In genomic region chr12:96048392-96048969, GRCh38 we compare ENCODE assay signal across 1 cellular context.
TF ChIP-seq lines count a peak whose summit lies in the region.

No MANE protein-coding gene starts in this region.

TF ChIP-seq in GM23338, 12 proteins besides CTCF, POLR2A, EP300 and RAD21:
- TF ChIP-seq JUNB (IDR thresholded peaks at IDR 0.05; ENCODE audit: unreplicated experiment) (no peak), ZNF114 (CRISPR knock-in tag; IDR thresholded peaks at IDR 0.05) (no peak), NANOG (IDR thresholded peaks at IDR 0.05; ENCODE audit: borderline replicate concordance) (no peak), STAT1 (IDR thresholded peaks at IDR 0.05; ENCODE audit: unreplicated experiment) (no peak), EZH2phosphoT487 (IDR thresholded peaks at IDR 0.05; ENCODE audit: unreplicated experiment) (no peak), POLR2AphosphoS5 (IDR thresholded peaks at IDR 0.05; ENCODE audit: low read depth) (no peak)
- TF ChIP-seq, protein P1, sequence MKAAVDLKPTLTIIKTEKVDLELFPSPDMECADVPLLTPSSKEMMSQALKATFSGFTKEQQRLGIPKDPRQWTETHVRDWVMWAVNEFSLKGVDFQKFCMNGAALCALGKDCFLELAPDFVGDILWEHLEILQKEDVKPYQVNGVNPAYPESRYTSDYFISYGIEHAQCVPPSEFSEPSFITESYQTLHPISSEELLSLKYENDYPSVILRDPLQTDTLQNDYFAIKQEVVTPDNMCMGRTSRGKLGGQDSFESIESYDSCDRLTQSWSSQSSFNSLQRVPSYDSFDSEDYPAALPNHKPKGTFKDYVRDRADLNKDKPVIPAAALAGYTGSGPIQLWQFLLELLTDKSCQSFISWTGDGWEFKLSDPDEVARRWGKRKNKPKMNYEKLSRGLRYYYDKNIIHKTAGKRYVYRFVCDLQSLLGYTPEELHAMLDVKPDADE (IDR thresholded peaks at IDR 0.05): no peak
- TF ChIP-seq, protein P2, sequence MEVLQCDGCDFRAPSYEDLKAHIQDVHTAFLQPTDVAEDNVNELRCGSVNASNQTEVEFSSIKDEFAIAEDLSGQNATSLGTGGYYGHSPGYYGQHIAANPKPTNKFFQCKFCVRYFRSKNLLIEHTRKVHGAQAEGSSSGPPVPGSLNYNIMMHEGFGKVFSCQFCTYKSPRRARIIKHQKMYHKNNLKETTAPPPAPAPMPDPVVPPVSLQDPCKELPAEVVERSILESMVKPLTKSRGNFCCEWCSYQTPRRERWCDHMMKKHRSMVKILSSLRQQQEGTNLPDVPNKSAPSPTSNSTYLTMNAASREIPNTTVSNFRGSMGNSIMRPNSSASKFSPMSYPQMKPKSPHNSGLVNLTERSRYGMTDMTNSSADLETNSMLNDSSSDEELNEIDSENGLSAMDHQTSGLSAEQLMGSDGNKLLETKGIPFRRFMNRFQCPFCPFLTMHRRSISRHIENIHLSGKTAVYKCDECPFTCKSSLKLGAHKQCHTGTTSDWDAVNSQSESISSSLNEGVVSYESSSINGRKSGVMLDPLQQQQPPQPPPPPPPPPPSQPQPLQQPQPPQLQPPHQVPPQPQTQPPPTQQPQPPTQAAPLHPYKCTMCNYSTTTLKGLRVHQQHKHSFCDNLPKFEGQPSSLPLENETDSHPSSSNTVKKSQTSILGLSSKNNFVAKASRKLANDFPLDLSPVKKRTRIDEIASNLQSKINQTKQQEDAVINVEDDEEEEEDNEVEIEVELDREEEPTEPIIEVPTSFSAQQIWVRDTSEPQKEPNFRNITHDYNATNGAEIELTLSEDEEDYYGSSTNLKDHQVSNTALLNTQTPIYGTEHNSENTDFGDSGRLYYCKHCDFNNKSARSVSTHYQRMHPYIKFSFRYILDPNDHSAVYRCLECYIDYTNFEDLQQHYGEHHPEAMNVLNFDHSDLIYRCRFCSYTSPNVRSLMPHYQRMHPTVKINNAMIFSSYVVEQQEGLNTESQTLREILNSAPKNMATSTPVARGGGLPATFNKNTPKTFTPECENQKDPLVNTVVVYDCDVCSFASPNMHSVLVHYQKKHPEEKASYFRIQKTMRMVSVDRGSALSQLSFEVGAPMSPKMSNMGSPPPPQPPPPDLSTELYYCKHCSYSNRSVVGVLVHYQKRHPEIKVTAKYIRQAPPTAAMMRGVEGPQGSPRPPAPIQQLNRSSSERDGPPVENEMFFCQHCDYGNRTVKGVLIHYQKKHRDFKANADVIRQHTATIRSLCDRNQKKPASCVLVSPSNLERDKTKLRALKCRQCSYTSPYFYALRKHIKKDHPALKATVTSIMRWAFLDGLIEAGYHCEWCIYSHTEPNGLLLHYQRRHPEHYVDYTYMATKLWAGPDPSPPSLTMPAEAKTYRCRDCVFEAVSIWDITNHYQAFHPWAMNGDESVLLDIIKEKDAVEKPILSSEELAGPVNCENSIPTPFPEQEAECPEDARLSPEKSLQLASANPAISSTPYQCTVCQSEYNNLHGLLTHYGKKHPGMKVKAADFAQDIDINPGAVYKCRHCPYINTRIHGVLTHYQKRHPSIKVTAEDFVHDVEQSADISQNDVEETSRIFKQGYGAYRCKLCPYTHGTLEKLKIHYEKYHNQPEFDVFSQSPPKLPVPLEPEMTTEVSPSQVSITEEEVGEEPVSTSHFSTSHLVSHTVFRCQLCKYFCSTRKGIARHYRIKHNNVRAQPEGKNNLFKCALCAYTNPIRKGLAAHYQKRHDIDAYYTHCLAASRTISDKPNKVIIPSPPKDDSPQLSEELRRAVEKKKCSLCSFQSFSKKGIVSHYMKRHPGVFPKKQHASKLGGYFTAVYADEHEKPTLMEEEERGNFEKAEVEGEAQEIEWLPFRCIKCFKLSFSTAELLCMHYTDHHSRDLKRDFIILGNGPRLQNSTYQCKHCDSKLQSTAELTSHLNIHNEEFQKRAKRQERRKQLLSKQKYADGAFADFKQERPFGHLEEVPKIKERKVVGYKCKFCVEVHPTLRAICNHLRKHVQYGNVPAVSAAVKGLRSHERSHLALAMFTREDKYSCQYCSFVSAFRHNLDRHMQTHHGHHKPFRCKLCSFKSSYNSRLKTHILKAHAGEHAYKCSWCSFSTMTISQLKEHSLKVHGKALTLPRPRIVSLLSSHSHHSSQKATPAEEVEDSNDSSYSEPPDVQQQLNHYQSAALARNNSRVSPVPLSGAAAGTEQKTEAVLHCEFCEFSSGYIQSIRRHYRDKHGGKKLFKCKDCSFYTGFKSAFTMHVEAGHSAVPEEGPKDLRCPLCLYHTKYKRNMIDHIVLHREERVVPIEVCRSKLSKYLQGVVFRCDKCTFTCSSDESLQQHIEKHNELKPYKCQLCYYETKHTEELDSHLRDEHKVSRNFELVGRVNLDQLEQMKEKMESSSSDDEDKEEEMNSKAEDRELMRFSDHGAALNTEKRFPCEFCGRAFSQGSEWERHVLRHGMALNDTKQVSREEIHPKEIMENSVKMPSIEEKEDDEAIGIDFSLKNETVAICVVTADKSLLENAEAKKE (CRISPR knock-in tag; IDR thresholded peaks at IDR 0.05): no peak
